Comparison of ENCODE assay signal across 8 cellular contexts in genomic region chr17:34579979-34580684, GRCh38. TPM values are rescaled to one million over a fixed set of nuclear protein-coding genes. Genes with fewer than 3 reads are reported as not detected.
DNase-seq lines count a peak whose midpoint lies in the region; ATAC-seq and TF ChIP-seq lines count a peak whose summit lies in the region.

No MANE protein-coding gene starts in this region.

- H3K9me3 ChIP-seq in CD8-positive, alpha-beta memory T cell (ENCODE audit: low read length): no peaks in the 10 kb centered on the region
- H3K9me3 ChIP-seq in effector memory CD4-positive, alpha-beta T cell (ENCODE audit: control insufficient read depth, low read length): no peaks in the 10 kb centered on the region

- H3K27ac Mint-ChIP-seq in CD8-positive, alpha-beta memory T cell: no peak overlapping the region
- H3K27ac Mint-ChIP-seq in natural killer cell: no peak overlapping the region

- peaks cover 11 to 35% (median 13%) of the 10 kb centered on the region in 3 donors for H3K4me1 Mint-ChIP-seq in CD8-positive, alpha-beta memory T cell
- H3K4me1 Mint-ChIP-seq in natural killer cell: peaks cover 0 to 12% of the 10 kb centered on the region in 2 donors

- no peak overlapping the region for H3K4me3 ChIP-seq in CD8-positive, alpha-beta memory T cell (ENCODE audit: low read length)
- peak overlapping the region; percentile 46 for H3K4me3 ChIP-seq in effector memory CD4-positive, alpha-beta T cell (ENCODE audit: insufficient read depth, low read depth, low read length, poor library complexity, severe bottlenecking)

- CTCF ChIA-PET in CD8-positive, alpha-beta memory T cell (lab: Charles Lee): no interaction called here

- H3K4me3 Mint-ChIP-seq in CD8-positive, alpha-beta memory T cell: peak overlapping the region in 6 of 7 donors; percentile 56 to 77 (median 70)
- H3K4me3 Mint-ChIP-seq in natural killer cell: peak overlapping the region; percentile 49

- H3K9me3 Mint-ChIP-seq in CD8-positive, alpha-beta memory T cell: no peaks in the 10 kb centered on the region
- H3K9me3 Mint-ChIP-seq in natural killer cell: no peaks in the 10 kb centered on the region

- H3K36me3 Mint-ChIP-seq in CD8-positive, alpha-beta memory T cell: no peaks in the 10 kb centered on the region
- H3K36me3 Mint-ChIP-seq in natural killer cell: no peaks in the 10 kb centered on the region

- H3K27me3 Mint-ChIP-seq in CD8-positive, alpha-beta memory T cell: peaks cover 57 to 82% of the 10 kb centered on the region in 2 donors
- peaks cover 60 to 61% of the 10 kb centered on the region in 2 donors for H3K27me3 Mint-ChIP-seq in natural killer cell (ENCODE audit: low read depth in 2 of 2)

- H3K27ac ChIP-seq in CD8-positive, alpha-beta memory T cell (ENCODE audit: low read depth, low read length): no peak overlapping the region
- no peak overlapping the region for H3K27ac ChIP-seq in effector memory CD4-positive, alpha-beta T cell (ENCODE audit: insufficient read depth, low read length, poor library complexity, severe bottlenecking)

- no peak for DNase-seq in CD8-positive, alpha-beta memory T cell
- DNase-seq in NCI-H2227 (lab: John Stamatoyannopoulos, UW; ENCODE audit: unreplicated experiment) (peak; percentile 13), natural killer cell (no peak), NCI-H510A (lab: John Stamatoyannopoulos, UW) (no peak), SIG-M5 treated with dmso at 0.1 percent for 504 hours (lab: John Stamatoyannopoulos, UW; ENCODE audit: unreplicated experiment) (no peak)
- no peak for DNase-seq in effector memory CD4-positive, alpha-beta T cell

- H3K4me1 ChIP-seq in CD8-positive, alpha-beta memory T cell (ENCODE audit: insufficient read depth, low read length): peaks cover 6% of the 10 kb centered on the region
- peaks cover 25% of the 10 kb centered on the region for H3K4me1 ChIP-seq in effector memory CD4-positive, alpha-beta T cell (ENCODE audit: control insufficient read depth, insufficient read depth, low read length, poor library complexity, severe bottlenecking)

- POLR2A ChIA-PET in CD8-positive, alpha-beta memory T cell (lab: Charles Lee): no interaction called here

- intact Hi-C loops in natural killer cell (cut with micrococcal nuclease): loop anchor here (10.0 kb wide), 1 partner anchor 55 kb away; no protein-coding TSS in a partner anchor

- no peaks in the 10 kb centered on the region for H3K36me3 ChIP-seq in CD8-positive, alpha-beta memory T cell (ENCODE audit: insufficient read depth, low read length)
- H3K36me3 ChIP-seq in effector memory CD4-positive, alpha-beta T cell (ENCODE audit: control insufficient read depth, insufficient read depth, low read length): no peaks in the 10 kb centered on the region

- TF ChIP-seq CTCF in natural killer cell (IDR thresholded peaks at IDR 0.05): no peak

- H3K27me3 ChIP-seq in CD8-positive, alpha-beta memory T cell (ENCODE audit: insufficient read depth, low read length, poor library complexity, severe bottlenecking): peaks cover 36% of the 10 kb centered on the region
- H3K27me3 ChIP-seq in effector memory CD4-positive, alpha-beta T cell (replicated peaks; ENCODE audit: control insufficient read depth, insufficient read depth, low read length, poor library complexity, severe bottlenecking): peaks cover 52% of the 10 kb centered on the region

- ATAC-seq in natural killer cell (no peak), GM18909 (IDR thresholded peaks at IDR 0.05; ENCODE audit: poor library complexity, unreplicated experiment) (no peak), GM19397 (IDR thresholded peaks at IDR 0.05; ENCODE audit: unreplicated experiment) (no peak)

RNA-seq across cellular contexts. Expression of gene TMEM132E, which starts 0.8 kb away (rescaled TPM):
- not detected for total RNA-seq in CD8-positive, alpha-beta memory T cell
- 0.24 TPM for polyA plus RNA-seq in CD8-positive, alpha-beta memory T cell
- under 1 TPM in 2 of 3 donors, not detected in 1; 0.05 to 0.08 TPM for total RNA-seq in natural killer cell
